ENCODE assay signal across 1 cellular context in genomic region chr2:85937069-85937439, GRCh38.
TF ChIP-seq lines count a peak whose summit lies in the region.

No MANE protein-coding gene starts in this region.

TF ChIP-seq in GM23338, 12 proteins besides CTCF, POLR2A, EP300 and RAD21 (continued from another document):
- TF ChIP-seq, protein P1, sequence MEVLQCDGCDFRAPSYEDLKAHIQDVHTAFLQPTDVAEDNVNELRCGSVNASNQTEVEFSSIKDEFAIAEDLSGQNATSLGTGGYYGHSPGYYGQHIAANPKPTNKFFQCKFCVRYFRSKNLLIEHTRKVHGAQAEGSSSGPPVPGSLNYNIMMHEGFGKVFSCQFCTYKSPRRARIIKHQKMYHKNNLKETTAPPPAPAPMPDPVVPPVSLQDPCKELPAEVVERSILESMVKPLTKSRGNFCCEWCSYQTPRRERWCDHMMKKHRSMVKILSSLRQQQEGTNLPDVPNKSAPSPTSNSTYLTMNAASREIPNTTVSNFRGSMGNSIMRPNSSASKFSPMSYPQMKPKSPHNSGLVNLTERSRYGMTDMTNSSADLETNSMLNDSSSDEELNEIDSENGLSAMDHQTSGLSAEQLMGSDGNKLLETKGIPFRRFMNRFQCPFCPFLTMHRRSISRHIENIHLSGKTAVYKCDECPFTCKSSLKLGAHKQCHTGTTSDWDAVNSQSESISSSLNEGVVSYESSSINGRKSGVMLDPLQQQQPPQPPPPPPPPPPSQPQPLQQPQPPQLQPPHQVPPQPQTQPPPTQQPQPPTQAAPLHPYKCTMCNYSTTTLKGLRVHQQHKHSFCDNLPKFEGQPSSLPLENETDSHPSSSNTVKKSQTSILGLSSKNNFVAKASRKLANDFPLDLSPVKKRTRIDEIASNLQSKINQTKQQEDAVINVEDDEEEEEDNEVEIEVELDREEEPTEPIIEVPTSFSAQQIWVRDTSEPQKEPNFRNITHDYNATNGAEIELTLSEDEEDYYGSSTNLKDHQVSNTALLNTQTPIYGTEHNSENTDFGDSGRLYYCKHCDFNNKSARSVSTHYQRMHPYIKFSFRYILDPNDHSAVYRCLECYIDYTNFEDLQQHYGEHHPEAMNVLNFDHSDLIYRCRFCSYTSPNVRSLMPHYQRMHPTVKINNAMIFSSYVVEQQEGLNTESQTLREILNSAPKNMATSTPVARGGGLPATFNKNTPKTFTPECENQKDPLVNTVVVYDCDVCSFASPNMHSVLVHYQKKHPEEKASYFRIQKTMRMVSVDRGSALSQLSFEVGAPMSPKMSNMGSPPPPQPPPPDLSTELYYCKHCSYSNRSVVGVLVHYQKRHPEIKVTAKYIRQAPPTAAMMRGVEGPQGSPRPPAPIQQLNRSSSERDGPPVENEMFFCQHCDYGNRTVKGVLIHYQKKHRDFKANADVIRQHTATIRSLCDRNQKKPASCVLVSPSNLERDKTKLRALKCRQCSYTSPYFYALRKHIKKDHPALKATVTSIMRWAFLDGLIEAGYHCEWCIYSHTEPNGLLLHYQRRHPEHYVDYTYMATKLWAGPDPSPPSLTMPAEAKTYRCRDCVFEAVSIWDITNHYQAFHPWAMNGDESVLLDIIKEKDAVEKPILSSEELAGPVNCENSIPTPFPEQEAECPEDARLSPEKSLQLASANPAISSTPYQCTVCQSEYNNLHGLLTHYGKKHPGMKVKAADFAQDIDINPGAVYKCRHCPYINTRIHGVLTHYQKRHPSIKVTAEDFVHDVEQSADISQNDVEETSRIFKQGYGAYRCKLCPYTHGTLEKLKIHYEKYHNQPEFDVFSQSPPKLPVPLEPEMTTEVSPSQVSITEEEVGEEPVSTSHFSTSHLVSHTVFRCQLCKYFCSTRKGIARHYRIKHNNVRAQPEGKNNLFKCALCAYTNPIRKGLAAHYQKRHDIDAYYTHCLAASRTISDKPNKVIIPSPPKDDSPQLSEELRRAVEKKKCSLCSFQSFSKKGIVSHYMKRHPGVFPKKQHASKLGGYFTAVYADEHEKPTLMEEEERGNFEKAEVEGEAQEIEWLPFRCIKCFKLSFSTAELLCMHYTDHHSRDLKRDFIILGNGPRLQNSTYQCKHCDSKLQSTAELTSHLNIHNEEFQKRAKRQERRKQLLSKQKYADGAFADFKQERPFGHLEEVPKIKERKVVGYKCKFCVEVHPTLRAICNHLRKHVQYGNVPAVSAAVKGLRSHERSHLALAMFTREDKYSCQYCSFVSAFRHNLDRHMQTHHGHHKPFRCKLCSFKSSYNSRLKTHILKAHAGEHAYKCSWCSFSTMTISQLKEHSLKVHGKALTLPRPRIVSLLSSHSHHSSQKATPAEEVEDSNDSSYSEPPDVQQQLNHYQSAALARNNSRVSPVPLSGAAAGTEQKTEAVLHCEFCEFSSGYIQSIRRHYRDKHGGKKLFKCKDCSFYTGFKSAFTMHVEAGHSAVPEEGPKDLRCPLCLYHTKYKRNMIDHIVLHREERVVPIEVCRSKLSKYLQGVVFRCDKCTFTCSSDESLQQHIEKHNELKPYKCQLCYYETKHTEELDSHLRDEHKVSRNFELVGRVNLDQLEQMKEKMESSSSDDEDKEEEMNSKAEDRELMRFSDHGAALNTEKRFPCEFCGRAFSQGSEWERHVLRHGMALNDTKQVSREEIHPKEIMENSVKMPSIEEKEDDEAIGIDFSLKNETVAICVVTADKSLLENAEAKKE (CRISPR knock-in tag; IDR thresholded peaks at IDR 0.05), result no peak
